In the genomic region with DNA sequence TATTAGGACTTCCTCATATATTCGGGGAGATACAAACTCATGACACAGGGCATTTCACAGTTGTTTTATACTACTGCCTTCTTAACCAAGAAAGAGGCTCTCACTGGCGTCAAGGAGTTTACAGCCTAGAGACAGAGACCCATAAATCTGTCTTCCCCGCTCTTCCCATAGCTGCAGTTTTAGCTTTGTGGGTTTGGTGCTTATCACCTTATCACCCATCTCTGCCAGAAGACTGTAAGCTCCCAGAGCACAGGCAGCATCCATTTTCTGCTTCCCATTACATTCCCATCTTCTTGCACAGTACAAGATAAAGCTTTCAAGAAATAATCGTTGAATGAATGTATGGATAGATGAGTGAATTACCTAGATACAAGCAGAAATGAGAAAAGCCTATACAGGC, we compare ENCODE assay signal across 23 cellular contexts.
"Had no signal": no experiment of that assay in that cellular context is flagged by ENCODE, and none has a peak within 500 bp of the region (broad histone marks: within the 10 kb centered on the region; RNA-seq: fewer than 3 reads in every experiment).

No MANE protein-coding gene starts in this region.

- H3K4me1 Mint-ChIP-seq: activated B cell treated with CpG ODN at 0.5 μM for 24 hours had no signal

- H3K9me3 Mint-ChIP-seq: activated B cell treated with CpG ODN at 0.5 μM for 24 hours; activated T-cell treated with anti-CD3 and anti-CD28 coated beads, Interleukin-2, amount 50 U/mL, for 4 hours; dendritic cell treated with granulocyte-macrophage colony-stimulating factor and Interleukin-4, amounts not matched to agents 40 ng/mL and 50 ng/mL, for 4 days; T-helper 1 cell treated with Interleukin-12 subunit alpha and Interleukin-12 subunit beta and Interleukin-4 antibody, amounts not matched to agents 30 μg/mL and 1 μg/mL, for 36 hours had no signal

- H3K27ac Mint-ChIP-seq: activated B cell treated with CpG ODN at 0.5 μM for 24 hours; activated CD4-positive, alpha-beta T cell treated with anti-CD3 and anti-CD28 coated beads for 36 hours; dendritic cell treated with granulocyte-macrophage colony-stimulating factor and Interleukin-4, amounts not matched to agents 40 ng/mL and 50 ng/mL, for 4 days; T-helper 1 cell treated with Interleukin-12 subunit alpha and Interleukin-12 subunit beta and Interleukin-4 antibody, amounts not matched to agents 30 μg/mL and 1 μg/mL, for 36 hours had no signal

- ATAC-seq: activated CD4-positive, alpha-beta T cell treated with anti-CD3 and anti-CD28 coated beads for 36 hours; activated T-cell treated with anti-CD3 and anti-CD28 coated beads, Interleukin-2, amount 50 U/mL, for 4 hours; left ventricle myocardium superior; stimulated activated naive CD8-positive, alpha-beta T cell treated with anti-CD3 and anti-CD28 coated beads, Interleukin-15, Interleukin-2, amounts not matched to agents 100 U/mL and 50 U/mL, for 24 hours; upper lobe of right lung had no signal

- H3K36me3 ChIP-seq: cardiac muscle cell, ovary, prostate gland, spleen, thyroid gland, upper lobe of right lung had no signal

- H3K4me3 ChIP-seq: cardiac muscle cell, hepatocyte, ovary, prostate gland, spleen, thyroid gland, upper lobe of right lung had no signal

- DNase-seq: activated B cell treated with CpG ODN at 0.5 μM for 24 hours; activated CD4-positive, alpha-beta T cell treated with anti-CD3 and anti-CD28 coated beads for 36 hours; activated CD4-positive, alpha-beta T cell treated with anti-CD3 and anti-CD28 coated beads, Interleukin-2, amount 50 U/mL, for 4 hours; activated CD8-positive, alpha-beta memory T cell treated with anti-CD3 and anti-CD28 coated beads for 24 hours; activated CD8-positive, alpha-beta memory T cell treated with anti-CD3 and anti-CD28 coated beads, Interleukin-2, amount 50 U/mL, for 4 hours; activated naive CD4-positive, alpha-beta T cell treated with Interleukin-2 at 50 U/mL for 16 hours; activated T-cell treated with anti-CD3 and anti-CD28 coated beads, Interleukin-2, amount 50 U/mL, for 4 hours; effector CD4-positive, alpha-beta T cell; foreskin melanocyte; left ventricle myocardium superior; ovary; spleen; stimulated activated CD4-positive, alpha-beta T cell treated with anti-CD3 and anti-CD28 coated beads, Interleukin-4, amount 100 ng/mL, for 1 hour; stimulated activated naive CD8-positive, alpha-beta T cell treated with anti-CD3 and anti-CD28 coated beads, Interleukin-15, Interleukin-2, amounts not matched to agents 100 U/mL and 50 U/mL, for 24 hours; substantia nigra; T1000; thyroid gland; upper lobe of right lung had no signal

- H3K27ac ChIP-seq: cardiac muscle cell, hepatocyte, ovary, prostate gland, spleen, thyroid gland, upper lobe of right lung had no signal

- H3K4me3 Mint-ChIP-seq: activated B cell treated with CpG ODN at 0.5 μM for 24 hours; activated CD4-positive, alpha-beta T cell treated with anti-CD3 and anti-CD28 coated beads for 36 hours; activated T-cell treated with anti-CD3 and anti-CD28 coated beads, Interleukin-2, amount 50 U/mL, for 4 hours; dendritic cell treated with granulocyte-macrophage colony-stimulating factor and Interleukin-4, amounts not matched to agents 40 ng/mL and 50 ng/mL, for 4 days; T-helper 1 cell treated with Interleukin-12 subunit alpha and Interleukin-12 subunit beta and Interleukin-4 antibody, amounts not matched to agents 30 μg/mL and 1 μg/mL, for 36 hours had no signal

- H3K27me3 Mint-ChIP-seq: activated B cell treated with CpG ODN at 0.5 μM for 24 hours; activated CD4-positive, alpha-beta T cell treated with anti-CD3 and anti-CD28 coated beads for 36 hours had no signal

- H3K9me3 ChIP-seq: ovary, prostate gland, spleen, thyroid gland, upper lobe of right lung had no signal

- H3K27me3 ChIP-seq: cardiac muscle cell, hepatocyte, ovary, spleen, thyroid gland, upper lobe of right lung had no signal

- H3K4me1 ChIP-seq: prostate gland, upper lobe of right lung had no signal
